In the genomic region with DNA sequence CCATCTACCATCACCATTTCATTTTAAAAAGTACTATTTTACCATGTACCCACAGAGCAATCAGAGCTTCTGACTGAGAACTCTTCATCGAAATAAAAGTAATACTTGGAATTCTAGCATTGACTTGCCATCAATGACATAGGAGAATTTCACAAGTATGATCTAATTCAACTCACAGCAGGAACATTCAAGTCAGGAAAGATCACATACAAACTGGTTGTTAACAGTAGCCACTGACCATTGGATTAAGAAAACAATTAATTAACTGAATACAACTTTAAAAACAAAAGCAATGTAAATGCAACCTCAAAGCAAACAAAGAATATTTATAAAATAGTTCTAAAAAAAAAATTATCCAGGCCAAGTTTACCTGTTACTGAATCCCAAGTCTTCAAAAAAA, we compare ENCODE assay signal across 1 cellular context.
TF ChIP-seq lines count a peak whose summit lies in the region.

No MANE protein-coding gene starts in this region.

TF ChIP-seq in IMR-90, 13 proteins besides CTCF, POLR2A, EP300 and RAD21:
- TF ChIP-seq MXI1 (IDR thresholded peaks at IDR 0.05; ENCODE audit: borderline replicate concordance, low read depth, low read length) (no peak), MAZ (IDR thresholded peaks at IDR 0.05; ENCODE audit: borderline replicate concordance, low read depth, low read length) (no peak), MAFK (IDR thresholded peaks at IDR 0.05; ENCODE audit: low read depth, low read length) (no peak), FOS (IDR thresholded peaks at IDR 0.05; ENCODE audit: low read depth, low read length) (no peak), SMC3 (IDR thresholded peaks at IDR 0.05; ENCODE audit: low read depth, low read length) (no peak), NFE2L2 (IDR thresholded peaks at IDR 0.05; ENCODE audit: low read depth, low read length) (no peak), RFX5 (IDR thresholded peaks at IDR 0.05; ENCODE audit: low read depth, low read length) (no peak), RCOR1 (IDR thresholded peaks at IDR 0.05; ENCODE audit: insufficient replicate concordance, low read length) (no peak), CHD1 (IDR thresholded peaks at IDR 0.05; ENCODE audit: low read depth, low read length) (no peak), BHLHE40 (IDR thresholded peaks at IDR 0.05; ENCODE audit: low read depth, low read length) (no peak)
- TF ChIP-seq, protein P1, sequence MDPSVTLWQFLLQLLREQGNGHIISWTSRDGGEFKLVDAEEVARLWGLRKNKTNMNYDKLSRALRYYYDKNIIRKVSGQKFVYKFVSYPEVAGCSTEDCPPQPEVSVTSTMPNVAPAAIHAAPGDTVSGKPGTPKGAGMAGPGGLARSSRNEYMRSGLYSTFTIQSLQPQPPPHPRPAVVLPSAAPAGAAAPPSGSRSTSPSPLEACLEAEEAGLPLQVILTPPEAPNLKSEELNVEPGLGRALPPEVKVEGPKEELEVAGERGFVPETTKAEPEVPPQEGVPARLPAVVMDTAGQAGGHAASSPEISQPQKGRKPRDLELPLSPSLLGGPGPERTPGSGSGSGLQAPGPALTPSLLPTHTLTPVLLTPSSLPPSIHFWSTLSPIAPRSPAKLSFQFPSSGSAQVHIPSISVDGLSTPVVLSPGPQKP (IDR thresholded peaks at IDR 0.05; ENCODE audit: borderline replicate concordance, low read depth, low read length): no peak
- TF ChIP-seq, protein P2, sequence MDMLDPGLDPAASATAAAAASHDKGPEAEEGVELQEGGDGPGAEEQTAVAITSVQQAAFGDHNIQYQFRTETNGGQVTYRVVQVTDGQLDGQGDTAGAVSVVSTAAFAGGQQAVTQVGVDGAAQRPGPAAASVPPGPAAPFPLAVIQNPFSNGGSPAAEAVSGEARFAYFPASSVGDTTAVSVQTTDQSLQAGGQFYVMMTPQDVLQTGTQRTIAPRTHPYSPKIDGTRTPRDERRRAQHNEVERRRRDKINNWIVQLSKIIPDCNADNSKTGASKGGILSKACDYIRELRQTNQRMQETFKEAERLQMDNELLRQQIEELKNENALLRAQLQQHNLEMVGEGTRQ (IDR thresholded peaks at IDR 0.05; ENCODE audit: low read depth, low read length): no peak
